ENCODE assay signal across 8 cellular contexts in genomic region chr1:204941415-204942338, GRCh38.
DNase-seq lines count a peak whose midpoint lies in the region; ATAC-seq and TF ChIP-seq lines count a peak whose summit lies in the region.

No MANE protein-coding gene starts in this region.

- in situ Hi-C loops in HAP-1 (cut with MboI; ENCODE audit: low sequenced_read_pairs): loop anchor here (5.0 kb wide), 1 partner anchor 134 kb away; no protein-coding TSS in a partner anchor

- DNase-seq in CD14-positive monocyte (ENCODE audit: low spot score): no peak
- DNase-seq in HAP-1 (ENCODE audit: low spot score in 2 of 2): peak; percentile 41 to 82
- DNase-seq in NCI-H446 (lab: John Stamatoyannopoulos, UW): peak; percentile 90 to 91
- peak; percentile 67 for DNase-seq in activated CD8-positive, alpha-beta T cell treated with anti-CD3 and anti-CD28 coated beads, Interleukin-2, amount 10 ng/mL, durations not matched to agents 7 days and 5 days
- peak; percentile 76 for DNase-seq in fibroblast of peridontal ligament (ENCODE audit: extremely low read depth)
- peak; percentile 84 for DNase-seq in nephron progenitor cell
- DNase-seq in type B pancreatic cell (ENCODE audit: extremely low spot score, unreplicated experiment): no peak

- peak; percentile 58 for ATAC-seq in activated CD8-positive, alpha-beta T cell treated with anti-CD3 and anti-CD28 coated beads, Interleukin-2, amount 10 ng/mL, durations not matched to agents 7 days and 5 days
- ATAC-seq in HG03095 (IDR thresholded peaks at IDR 0.05; ENCODE audit: unreplicated experiment): no peak

- no peaks in the 10 kb centered on the region for H3K4me1 Mint-ChIP-seq in CD14-positive monocyte
- peaks cover 6% of the 10 kb centered on the region for H3K4me1 Mint-ChIP-seq in activated CD8-positive, alpha-beta T cell treated with anti-CD3 and anti-CD28 coated beads, Interleukin-2, amount 10 ng/mL, durations not matched to agents 7 days and 5 days (ENCODE audit: low read depth)
- H3K4me1 Mint-ChIP-seq in nephron progenitor cell: peaks cover 4% of the 10 kb centered on the region
- no peaks in the 10 kb centered on the region for H3K4me1 Mint-ChIP-seq in type B pancreatic cell (ENCODE audit: unreplicated experiment)

- peak; percentile 93 for TF ChIP-seq CTCF in CD14-positive monocyte (IDR thresholded peaks at IDR 0.05)
- peak; percentile 98 for TF ChIP-seq CTCF in nephron progenitor cell (IDR thresholded peaks at IDR 0.05)
- peak; percentile 95 for TF ChIP-seq CTCF in type B pancreatic cell (conservative IDR thresholded peaks at IDR 0.05)

- H3K4me3 ChIP-seq in HAP-1: no peak overlapping the region

- POLR2A ChIA-PET in activated CD8-positive, alpha-beta T cell treated with anti-CD3 and anti-CD28 coated beads, Interleukin-2, amount 10 ng/mL, durations not matched to agents 7 days and 5 days (lab: Charles Lee): no interaction called here

- H3K27ac Mint-ChIP-seq in CD14-positive monocyte (no peak overlapping the region), nephron progenitor cell (no peak overlapping the region), type B pancreatic cell (no peak overlapping the region)
- H3K27ac Mint-ChIP-seq in activated CD8-positive, alpha-beta T cell treated with anti-CD3 and anti-CD28 coated beads, Interleukin-2, amount 10 ng/mL, durations not matched to agents 7 days and 5 days: no peak overlapping the region

- H3K36me3 ChIP-seq in HAP-1 (replicated peaks): no peaks in the 10 kb centered on the region

- intact Hi-C loops in CD14-positive monocyte (cut with micrococcal nuclease): no loop called here

- H3K4me3 Mint-ChIP-seq in CD14-positive monocyte: no peak overlapping the region
- H3K4me3 Mint-ChIP-seq in activated CD8-positive, alpha-beta T cell treated with anti-CD3 and anti-CD28 coated beads, Interleukin-2, amount 10 ng/mL, durations not matched to agents 7 days and 5 days: no peak overlapping the region
- H3K4me3 Mint-ChIP-seq in nephron progenitor cell: no peak overlapping the region
- H3K4me3 Mint-ChIP-seq in type B pancreatic cell: no peak overlapping the region

- no peaks in the 10 kb centered on the region for H3K36me3 Mint-ChIP-seq in CD14-positive monocyte
- H3K36me3 Mint-ChIP-seq in activated CD8-positive, alpha-beta T cell treated with anti-CD3 and anti-CD28 coated beads, Interleukin-2, amount 10 ng/mL, durations not matched to agents 7 days and 5 days (ENCODE audit: low read depth): no peaks in the 10 kb centered on the region
- no peaks in the 10 kb centered on the region for H3K36me3 Mint-ChIP-seq in nephron progenitor cell (ENCODE audit: low read depth)
- no peaks in the 10 kb centered on the region for H3K36me3 Mint-ChIP-seq in type B pancreatic cell

- H3K9me3 Mint-ChIP-seq in CD14-positive monocyte (no peaks in the 10 kb centered on the region), nephron progenitor cell (no peaks in the 10 kb centered on the region), type B pancreatic cell (no peaks in the 10 kb centered on the region)
- no peaks in the 10 kb centered on the region for H3K9me3 Mint-ChIP-seq in activated CD8-positive, alpha-beta T cell treated with anti-CD3 and anti-CD28 coated beads, Interleukin-2, amount 10 ng/mL, durations not matched to agents 7 days and 5 days (ENCODE audit: insufficient read depth)

- H3K27me3 Mint-ChIP-seq in CD14-positive monocyte (ENCODE audit: low read depth in 3 of 3): peaks cover 3 to 7% (median 5%) of the 10 kb centered on the region in 3 donors
- peaks cover 13% of the 10 kb centered on the region for H3K27me3 Mint-ChIP-seq in activated CD8-positive, alpha-beta T cell treated with anti-CD3 and anti-CD28 coated beads, Interleukin-2, amount 10 ng/mL, durations not matched to agents 7 days and 5 days (ENCODE audit: low read depth)
- H3K27me3 Mint-ChIP-seq in nephron progenitor cell (ENCODE audit: low read depth, poor library complexity): peaks cover 27% of the 10 kb centered on the region
- H3K27me3 Mint-ChIP-seq in type B pancreatic cell: peaks cover 35% of the 10 kb centered on the region

- no peaks in the 10 kb centered on the region for H3K9me3 ChIP-seq in HAP-1

- CTCF ChIA-PET in activated CD8-positive, alpha-beta T cell treated with anti-CD3 and anti-CD28 coated beads, Interleukin-2, amount 10 ng/mL, durations not matched to agents 7 days and 5 days (lab: Charles Lee): interaction anchor here (0.6 to 3.0 kb wide), 24 partner anchors 11 to 611 kb away, joined by 3 to 24 read pairs (median 3); no protein-coding TSS in a partner anchor

- peaks cover 10% of the 10 kb centered on the region; the same call in 1 of the 2 replicates for H3K27me3 ChIP-seq in HAP-1 (ENCODE audit: low read depth)

- no peaks in the 10 kb centered on the region; the same call in 1 of the 2 replicates for H3K4me1 ChIP-seq in HAP-1

Comparison
In these comparisons a context has a peak if more than half of its experiments do, and no peak if none do; other contexts are left out.
1. DNase-seq: peak in HAP-1 (2 of 2), NCI-H446 (2 of 2), activated CD8-positive, alpha-beta T cell treated with anti-CD3 and anti-CD28 coated beads, Interleukin-2, amount 10 ng/mL, durations not matched to agents 7 days and 5 days (single experiment), fibroblast of peridontal ligament (single experiment) and nephron progenitor cell (single experiment); none in CD14-positive monocyte (single experiment) and type B pancreatic cell (single experiment).
2. Peak in every context shown above with its lines, with median percentiles within 50 percentile points of each other: CTCF ChIP-seq.